9 cellular contexts compared by ENCODE assay signal in the genomic region with DNA sequence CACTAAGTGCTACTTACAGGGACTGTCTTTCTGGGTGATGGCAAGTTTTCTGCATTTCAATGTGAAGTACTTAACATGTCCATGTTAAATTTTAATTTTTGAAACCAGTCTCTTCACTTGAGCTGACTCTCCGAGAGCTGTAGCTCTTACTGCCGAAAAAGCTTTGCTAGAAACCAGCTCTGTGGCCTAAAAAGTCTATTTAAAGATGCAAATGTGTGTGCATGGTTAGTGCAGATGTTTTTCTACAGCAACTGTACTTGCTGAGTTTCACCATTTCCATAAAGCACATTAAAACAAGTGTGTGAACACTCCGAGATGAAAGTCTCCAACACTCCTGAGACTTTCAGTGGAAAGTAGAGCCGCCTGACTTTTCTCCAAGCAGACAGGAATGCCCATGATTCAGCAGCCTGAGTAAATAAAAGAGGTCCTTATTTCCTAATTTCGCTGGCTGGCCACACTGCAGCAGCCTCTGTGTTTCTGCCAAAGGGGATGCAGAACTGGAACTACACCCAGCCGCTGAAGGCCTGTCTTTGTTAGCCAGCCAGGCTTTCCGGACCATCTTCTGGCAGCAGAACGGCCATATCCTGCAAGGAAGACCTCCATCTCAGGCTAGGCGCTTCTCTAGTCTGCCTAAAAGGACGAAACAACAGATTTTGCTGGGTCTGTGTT.
DNase-seq lines count a peak whose midpoint lies in the region; ATAC-seq lines count a peak whose summit lies in the region.
"Had no signal": no experiment of that assay in that cellular context is flagged by ENCODE, and none has a peak within 500 bp of the region (broad histone marks: within the 10 kb centered on the region; RNA-seq: fewer than 3 reads in every experiment).

No MANE protein-coding gene starts in this region.

- ATAC-seq in HG03095 (IDR thresholded peaks at IDR 0.05; ENCODE audit: unreplicated experiment) (no peak), GM21786 (IDR thresholded peaks at IDR 0.05; ENCODE audit: unreplicated experiment) (no peak)

- in situ Hi-C loops in KBM-7 (cut with MboI; ENCODE audit: low pct_unique_long_range_greater_than_20kb, low sequenced_read_pairs) = no loop called here

- DNase-seq in KBM-7 (peak; percentile 55), dermis blood vessel endothelial cell (peak; percentile 96), middle frontal gyrus (ENCODE audit: extremely low spot score, low spot score) (peak; percentile 57), retina (no peak)
- no peak for DNase-seq in stimulated activated CD4-positive, alpha-beta T cell treated with anti-CD3 and anti-CD28 coated beads, Interleukin-2, amount 100 ng/mL, for 48 hours

- no peaks in the 10 kb centered on the region for H3K36me3 ChIP-seq in ACC112 (ENCODE audit: insufficient read depth, low read length)
- H3K36me3 ChIP-seq: BLaER1 treated with 17β-estradiol and CSF1 and Interleukin-3, amounts not matched to agents 10 nM and 100 nM had no signal

- H3K79me2 ChIP-seq in ACC112 (ENCODE audit: control insufficient read depth, insufficient read depth, low read length, unreplicated experiment) = no peaks in the 10 kb centered on the region

- peaks cover 30% of the 10 kb centered on the region for H3K4me1 ChIP-seq in ACC112 (ENCODE audit: control insufficient read depth, insufficient read depth, low read length, unreplicated experiment)
- H3K4me1 ChIP-seq: BLaER1 treated with 17β-estradiol and CSF1 and Interleukin-3, amounts not matched to agents 10 nM and 100 nM had no signal

- peak overlapping the region; percentile 40 for H3K27ac ChIP-seq in ACC112 (ENCODE audit: low read depth, low read length)
- H3K27ac ChIP-seq: BLaER1 treated with 17β-estradiol and CSF1 and Interleukin-3, amounts not matched to agents 10 nM and 100 nM had no signal

- H3K27me3 ChIP-seq in ACC112 (ENCODE audit: insufficient read depth, low read length) = no peaks in the 10 kb centered on the region
- H3K27me3 ChIP-seq: BLaER1 treated with 17β-estradiol and CSF1 and Interleukin-3, amounts not matched to agents 10 nM and 100 nM had no signal

- H2AFZ ChIP-seq in ACC112 (ENCODE audit: low read length, unreplicated experiment) = peak overlapping the region; percentile 84

- H3K4me3 ChIP-seq in ACC112 (ENCODE audit: low read depth, low read length) = peak overlapping the region; percentile 45
- H3K4me3 ChIP-seq: BLaER1 treated with 17β-estradiol and CSF1 and Interleukin-3, amounts not matched to agents 10 nM and 100 nM had no signal

Comparison
In these comparisons a context has a peak if more than half of its experiments do, and no peak if none do; other contexts are left out.
1. DNase-seq: peak in KBM-7 (single experiment), dermis blood vessel endothelial cell (single experiment) and middle frontal gyrus (single experiment); none in stimulated activated CD4-positive, alpha-beta T cell treated with anti-CD3 and anti-CD28 coated beads, Interleukin-2, amount 100 ng/mL, for 48 hours (0 of 2) and retina (single experiment).